In genomic region chr2:127176371-127177311, GRCh38 we compare ENCODE assay signal across 2 cellular contexts.
TF ChIP-seq lines count a peak whose summit lies in the region.

No MANE protein-coding gene starts in this region.

TF ChIP-seq in IMR-90, 13 proteins besides CTCF, POLR2A, EP300 and RAD21:
- TF ChIP-seq, protein P1, sequence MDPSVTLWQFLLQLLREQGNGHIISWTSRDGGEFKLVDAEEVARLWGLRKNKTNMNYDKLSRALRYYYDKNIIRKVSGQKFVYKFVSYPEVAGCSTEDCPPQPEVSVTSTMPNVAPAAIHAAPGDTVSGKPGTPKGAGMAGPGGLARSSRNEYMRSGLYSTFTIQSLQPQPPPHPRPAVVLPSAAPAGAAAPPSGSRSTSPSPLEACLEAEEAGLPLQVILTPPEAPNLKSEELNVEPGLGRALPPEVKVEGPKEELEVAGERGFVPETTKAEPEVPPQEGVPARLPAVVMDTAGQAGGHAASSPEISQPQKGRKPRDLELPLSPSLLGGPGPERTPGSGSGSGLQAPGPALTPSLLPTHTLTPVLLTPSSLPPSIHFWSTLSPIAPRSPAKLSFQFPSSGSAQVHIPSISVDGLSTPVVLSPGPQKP (IDR thresholded peaks at IDR 0.05; ENCODE audit: borderline replicate concordance, low read depth, low read length), result no peak
- TF ChIP-seq MXI1 (IDR thresholded peaks at IDR 0.05; ENCODE audit: borderline replicate concordance, low read depth, low read length), result no peak
- no peak for TF ChIP-seq RCOR1 (IDR thresholded peaks at IDR 0.05; ENCODE audit: insufficient replicate concordance, low read length)
- TF ChIP-seq CHD1 (IDR thresholded peaks at IDR 0.05; ENCODE audit: low read depth, low read length), result no peak
- no peak for TF ChIP-seq CEBPB (IDR thresholded peaks at IDR 0.05; ENCODE audit: low read depth, low read length)
- no peak for TF ChIP-seq MAZ (IDR thresholded peaks at IDR 0.05; ENCODE audit: borderline replicate concordance, low read depth, low read length)
- TF ChIP-seq RFX5 (IDR thresholded peaks at IDR 0.05; ENCODE audit: low read depth, low read length), result no peak
- TF ChIP-seq BHLHE40 (IDR thresholded peaks at IDR 0.05; ENCODE audit: low read depth, low read length), result no peak
- TF ChIP-seq NFE2L2 (IDR thresholded peaks at IDR 0.05; ENCODE audit: low read depth, low read length), result no peak
- TF ChIP-seq, protein P2, sequence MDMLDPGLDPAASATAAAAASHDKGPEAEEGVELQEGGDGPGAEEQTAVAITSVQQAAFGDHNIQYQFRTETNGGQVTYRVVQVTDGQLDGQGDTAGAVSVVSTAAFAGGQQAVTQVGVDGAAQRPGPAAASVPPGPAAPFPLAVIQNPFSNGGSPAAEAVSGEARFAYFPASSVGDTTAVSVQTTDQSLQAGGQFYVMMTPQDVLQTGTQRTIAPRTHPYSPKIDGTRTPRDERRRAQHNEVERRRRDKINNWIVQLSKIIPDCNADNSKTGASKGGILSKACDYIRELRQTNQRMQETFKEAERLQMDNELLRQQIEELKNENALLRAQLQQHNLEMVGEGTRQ (IDR thresholded peaks at IDR 0.05; ENCODE audit: low read depth, low read length), result no peak

TF ChIP-seq in HepG2, 621 proteins besides CTCF, POLR2A, EP300 and RAD21:
- no peak for TF ChIP-seq ARNTL (CRISPR knock-in tag; IDR thresholded peaks at IDR 0.05)
